Comparison of ENCODE assay signal across 9 cellular contexts in the genomic region with DNA sequence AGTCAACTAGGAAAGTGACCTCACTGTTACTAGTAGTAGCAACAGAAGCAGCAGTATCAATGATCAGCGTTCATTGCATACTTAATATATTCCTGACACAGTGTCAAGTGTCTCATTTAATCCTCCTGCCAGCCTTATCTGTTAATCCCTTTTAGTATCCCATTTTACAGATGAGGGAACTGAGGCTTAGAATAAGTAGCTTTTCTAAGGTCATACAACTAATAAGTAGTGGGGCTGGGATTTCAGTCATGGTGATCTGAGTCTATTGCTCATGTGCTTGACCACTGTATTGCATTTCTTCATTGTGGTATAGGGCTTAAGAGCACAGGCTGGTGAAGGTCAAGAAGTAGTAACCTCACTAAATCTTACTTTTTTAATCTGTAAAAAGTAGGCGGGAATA.
"Had no signal": no experiment of that assay in that cellular context is flagged by ENCODE, and none has a peak within 500 bp of the region (broad histone marks: within the 10 kb centered on the region; RNA-seq: fewer than 3 reads in every experiment).

No MANE protein-coding gene starts in this region.

- FAIRE-seq: K562 had no signal

- H2AFZ ChIP-seq: GM23338 had no signal

- H3K36me3 ChIP-seq: HAP-1 had no signal

- H3K27ac ChIP-seq: HL-60 had no signal

- H3K4me2 ChIP-seq: GM23338 had no signal

- ATAC-seq: GM23338, HCT116, K562 had no signal

- H3K27ac Mint-ChIP-seq: GM23338, HFFc6 had no signal

- DNase-seq: H7, HFFc6, IMR-90, KG1 had no signal

- H3K4me3 Mint-ChIP-seq: GM23338, HFFc6 had no signal

- H3K4me3 ChIP-seq: GM23338, HAP-1, K562 had no signal

- H3K9me3 ChIP-seq: HAP-1 had no signal

- H3K9me3 Mint-ChIP-seq: GM23338, HFFc6 had no signal
